12 cellular contexts compared by ENCODE assay signal in the genomic region with DNA sequence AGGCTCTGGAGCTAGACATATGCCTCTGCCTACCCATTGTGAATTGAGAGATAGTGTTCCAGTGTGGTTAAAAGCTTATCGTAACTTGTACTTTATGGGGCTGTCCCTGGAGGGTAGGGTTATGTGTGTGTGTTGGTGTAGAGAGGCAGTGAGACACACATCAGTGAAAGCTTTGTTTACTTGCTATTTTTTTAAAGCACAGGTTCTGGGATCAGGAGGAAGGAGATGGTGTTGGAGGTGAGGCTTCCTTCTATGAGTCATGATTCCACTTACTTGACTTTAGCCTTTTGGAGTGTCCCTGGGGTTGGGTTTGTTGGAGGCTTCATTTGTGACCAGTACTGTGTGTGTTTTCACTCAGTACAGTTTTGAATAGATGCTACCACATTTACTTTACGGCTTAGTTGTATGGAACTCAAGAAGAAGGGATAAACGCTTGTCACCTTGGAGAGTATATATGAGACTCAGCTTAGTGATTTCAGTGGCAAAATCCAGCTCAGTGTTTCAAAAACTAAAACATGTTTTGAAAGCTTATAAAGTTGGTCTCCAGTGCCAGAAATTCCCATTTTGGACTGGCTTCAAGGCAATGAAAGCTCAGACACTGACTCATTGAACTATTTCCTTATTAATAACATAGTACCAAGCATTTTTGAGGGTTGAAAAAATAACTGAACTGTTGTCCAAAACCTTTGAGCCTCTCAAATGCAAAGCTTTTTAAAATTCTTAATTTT.
DNase-seq lines count a peak whose midpoint lies in the region; ATAC-seq and TF ChIP-seq lines count a peak whose summit lies in the region.
"Had no signal": no experiment of that assay in that cellular context is flagged by ENCODE, and none has a peak within 500 bp of the region (broad histone marks: within the 10 kb centered on the region; RNA-seq: fewer than 3 reads in every experiment).

No MANE protein-coding gene starts in this region.

- peak overlapping the region; percentile 12 for H3K27ac ChIP-seq in HEK293 (ENCODE audit: extremely low read depth, low read depth, low read length)
- H3K27ac ChIP-seq in stomach smooth muscle (ENCODE audit: low read length), result peak overlapping the region; percentile 13

- H3K4me1 ChIP-seq in HEK293 (ENCODE audit: control insufficient read depth, insufficient read depth, low read length), result peaks cover 17% of the 10 kb centered on the region
- peaks cover 4% of the 10 kb centered on the region for H3K4me1 ChIP-seq in stomach smooth muscle (ENCODE audit: control insufficient read depth, insufficient read depth, low read length)

- H3K4me3 ChIP-seq in HEK293 (ENCODE audit: low read depth, low read length) (no peak overlapping the region), cardiac fibroblast (replicated peaks in 1 of 2; ENCODE audit: low read depth in 2 of 2, low read length in 2 of 2) (no peak overlapping the region), stomach smooth muscle (ENCODE audit: low read length in 2 of 2) (peak overlapping the region in 1 of 2 donors; percentile 9)

- H3K9ac ChIP-seq in stomach smooth muscle (ENCODE audit: low read length in 2 of 2), result no peak overlapping the region

- TF ChIP-seq POLR2A in GM18505 (IDR thresholded peaks at IDR 0.05; ENCODE audit: borderline replicate concordance, extremely low read depth, insufficient read depth, insufficient read length), result no peak

- TF ChIP-seq CTCF in HEK293 (tag by site-specific recombination; IDR thresholded peaks at IDR 0.05) (no peak), cardiac fibroblast (IDR thresholded peaks at IDR 0.05; ENCODE audit: low read depth, low read length) (no peak)

- ATAC-seq in GM18505 (IDR thresholded peaks at IDR 0.05; ENCODE audit: unreplicated experiment) (no peak), GM18867 (IDR thresholded peaks at IDR 0.05; ENCODE audit: unreplicated experiment) (no peak)

- peak; percentile 85 to 90 for DNase-seq in cardiac fibroblast (ENCODE audit: low read depth in 2 of 2)
- DNase-seq in kidney glomerular epithelial cell (lab: John Stamatoyannopoulos, UW), result peak; percentile 84
- DNase-seq in NCI-H2171 (lab: John Stamatoyannopoulos, UW), result no peak
- no peak for DNase-seq in putamen (ENCODE audit: low spot score)
- DNase-seq: activated CD4-positive, alpha-beta T cell treated with anti-CD3 and anti-CD28 coated beads, Interleukin-2, amount 10 ng/mL, durations not matched to agents 7 days and 5 days; GF-D8; NK-92 treated with Interleukin-12 subunit alpha and Interleukin-12 subunit beta, amount 100 ng/mL, for 24 hours; nucleus accumbens had no signal

- CTCF ChIA-PET in HEK293 (lab: Yijun Ruan, JAX), result no interaction called here

- H3K9me3 ChIP-seq in HEK293 (ENCODE audit: control insufficient read depth, insufficient read depth, low read depth, low read length) (no peaks in the 10 kb centered on the region), stomach smooth muscle (ENCODE audit: control insufficient read depth in 2 of 2, low read length in 2 of 2) (no peaks in the 10 kb centered on the region)

- H3K36me3 ChIP-seq in HEK293 (ENCODE audit: control insufficient read depth in 2 of 2, insufficient read depth in 1 of 2, low read length in 2 of 2) (no peaks in the 10 kb centered on the region), stomach smooth muscle (ENCODE audit: control insufficient read depth in 2 of 2, insufficient read depth in 2 of 2, low read length in 2 of 2) (no peaks in the 10 kb centered on the region)

- no peaks in the 10 kb centered on the region for H3K27me3 ChIP-seq in stomach smooth muscle (ENCODE audit: control insufficient read depth in 1 of 2, insufficient read depth in 2 of 2, low read length in 2 of 2)

- POLR2A ChIA-PET in HEK293 (lab: Yijun Ruan, JAX), result no interaction called here

TF ChIP-seq in HEK293, 187 proteins besides CTCF, POLR2A, EP300 and RAD21:
- TF ChIP-seq, protein P1, sequence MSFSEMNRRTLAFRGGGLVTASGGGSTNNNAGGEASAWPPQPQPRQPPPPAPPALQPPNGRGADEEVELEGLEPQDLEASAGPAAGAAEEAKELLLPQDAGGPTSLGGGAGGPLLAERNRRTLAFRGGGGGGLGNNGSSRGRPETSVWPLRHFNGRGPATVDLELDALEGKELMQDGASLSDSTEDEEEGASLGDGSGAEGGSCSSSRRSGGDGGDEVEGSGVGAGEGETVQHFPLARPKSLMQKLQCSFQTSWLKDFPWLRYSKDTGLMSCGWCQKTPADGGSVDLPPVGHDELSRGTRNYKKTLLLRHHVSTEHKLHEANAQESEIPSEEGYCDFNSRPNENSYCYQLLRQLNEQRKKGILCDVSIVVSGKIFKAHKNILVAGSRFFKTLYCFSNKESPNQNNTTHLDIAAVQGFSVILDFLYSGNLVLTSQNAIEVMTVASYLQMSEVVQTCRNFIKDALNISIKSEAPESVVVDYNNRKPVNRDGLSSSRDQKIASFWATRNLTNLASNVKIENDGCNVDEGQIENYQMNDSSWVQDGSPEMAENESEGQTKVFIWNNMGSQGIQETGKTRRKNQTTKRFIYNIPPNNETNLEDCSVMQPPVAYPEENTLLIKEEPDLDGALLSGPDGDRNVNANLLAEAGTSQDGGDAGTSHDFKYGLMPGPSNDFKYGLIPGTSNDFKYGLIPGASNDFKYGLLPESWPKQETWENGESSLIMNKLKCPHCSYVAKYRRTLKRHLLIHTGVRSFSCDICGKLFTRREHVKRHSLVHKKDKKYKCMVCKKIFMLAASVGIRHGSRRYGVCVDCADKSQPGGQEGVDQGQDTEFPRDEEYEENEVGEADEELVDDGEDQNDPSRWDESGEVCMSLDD (tag by site-specific recombination; IDR thresholded peaks at IDR 0.05), result no peak
- TF ChIP-seq, protein P2, sequence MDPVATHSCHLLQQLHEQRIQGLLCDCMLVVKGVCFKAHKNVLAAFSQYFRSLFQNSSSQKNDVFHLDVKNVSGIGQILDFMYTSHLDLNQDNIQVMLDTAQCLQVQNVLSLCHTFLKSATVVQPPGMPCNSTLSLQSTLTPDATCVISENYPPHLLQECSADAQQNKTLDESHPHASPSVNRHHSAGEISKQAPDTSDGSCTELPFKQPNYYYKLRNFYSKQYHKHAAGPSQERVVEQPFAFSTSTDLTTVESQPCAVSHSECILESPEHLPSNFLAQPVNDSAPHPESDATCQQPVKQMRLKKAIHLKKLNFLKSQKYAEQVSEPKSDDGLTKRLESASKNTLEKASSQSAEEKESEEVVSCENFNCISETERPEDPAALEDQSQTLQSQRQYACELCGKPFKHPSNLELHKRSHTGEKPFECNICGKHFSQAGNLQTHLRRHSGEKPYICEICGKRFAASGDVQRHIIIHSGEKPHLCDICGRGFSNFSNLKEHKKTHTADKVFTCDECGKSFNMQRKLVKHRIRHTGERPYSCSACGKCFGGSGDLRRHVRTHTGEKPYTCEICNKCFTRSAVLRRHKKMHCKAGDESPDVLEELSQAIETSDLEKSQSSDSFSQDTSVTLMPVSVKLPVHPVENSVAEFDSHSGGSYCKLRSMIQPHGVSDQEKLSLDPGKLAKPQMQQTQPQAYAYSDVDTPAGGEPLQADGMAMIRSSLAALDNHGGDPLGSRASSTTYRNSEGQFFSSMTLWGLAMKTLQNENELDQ (tag by site-specific recombination; IDR thresholded peaks at IDR 0.05; ENCODE audit: low read depth), result no peak
- TF ChIP-seq ZNF132 (tag by site-specific recombination; IDR thresholded peaks at IDR 0.05; ENCODE audit: borderline replicate concordance) (no peak), KLF9 (tag by site-specific recombination; IDR thresholded peaks at IDR 0.05; ENCODE audit: low read depth) (no peak)
TF ChIP-seq in HEK293: peak in this region for 0.

Comparison
In these comparisons a context has a peak if more than half of its experiments do, and no peak if none do; other contexts are left out.
1. DNase-seq: peak in cardiac fibroblast (2 of 2) and kidney glomerular epithelial cell (single experiment); none in NCI-H2171 (single experiment) and putamen (single experiment).